In the genomic region with DNA sequence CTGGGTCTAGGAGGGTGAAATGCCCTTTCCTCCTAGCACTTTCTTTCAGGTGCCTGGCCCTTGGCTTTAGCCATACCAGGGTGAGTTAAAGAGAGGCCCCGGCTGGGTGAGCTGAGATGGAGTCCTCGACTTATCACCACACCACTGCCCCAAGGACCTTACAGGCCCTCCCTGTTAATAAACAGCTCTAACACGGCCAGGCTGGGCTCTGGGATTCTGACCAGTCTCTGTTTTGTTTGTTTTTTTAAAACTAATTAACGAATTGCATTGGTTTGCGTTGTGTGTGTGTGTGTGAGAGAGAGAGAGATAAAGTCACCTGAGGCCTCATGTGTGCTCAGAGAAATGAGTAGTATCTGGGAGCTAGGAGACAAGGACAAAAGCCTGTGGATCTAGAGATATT, we compare ENCODE assay signal across 24 cellular contexts. TPM values are rescaled to one million over a fixed set of nuclear protein-coding genes. Genes with fewer than 3 reads are reported as not detected.
DNase-seq lines count a peak whose midpoint lies in the region; ATAC-seq and TF ChIP-seq lines count a peak whose summit lies in the region.
"Had no signal": no experiment of that assay in that cellular context is flagged by ENCODE, and none has a peak within 500 bp of the region (broad histone marks: within the 10 kb centered on the region; RNA-seq: fewer than 3 reads in every experiment).

No MANE protein-coding gene starts in this region.

- H3K4me3 Mint-ChIP-seq in activated CD8-positive, alpha-beta T cell treated with anti-CD3 and anti-CD28 coated beads, Interleukin-2, amount 10 ng/mL, durations not matched to agents 7 days and 5 days, result no peak overlapping the region
- no peak overlapping the region for H3K4me3 Mint-ChIP-seq in activated CD8-positive, alpha-beta T cell treated with anti-CD3 and anti-CD28 coated beads for 36 hours
- H3K4me3 Mint-ChIP-seq in central memory CD8-positive, alpha-beta T cell, result no peak overlapping the region
- H3K4me3 Mint-ChIP-seq: activated CD4-positive, alpha-beta T cell treated with anti-CD3 and anti-CD28 coated beads for 36 hours; neural progenitor cell; T-cell had no signal

- POLR2A ChIA-PET in activated CD8-positive, alpha-beta T cell treated with anti-CD3 and anti-CD28 coated beads, Interleukin-2, amount 10 ng/mL, durations not matched to agents 7 days and 5 days (lab: Charles Lee), result interaction anchor here (1.1 kb wide), 1 partner anchor 34 kb away, joined by 3 read pairs; no protein-coding TSS in a partner anchor
- POLR2A ChIA-PET in activated CD8-positive, alpha-beta T cell treated with anti-CD3 and anti-CD28 coated beads for 36 hours (lab: Charles Lee), result no interaction called here

- H3K36me3 ChIP-seq in right lobe of liver (no peaks in the 10 kb centered on the region), subcutaneous abdominal adipose tissue (ENCODE audit: control insufficient read depth in 5 of 5, insufficient read depth in 5 of 5, low read length in 5 of 5) (no peaks in the 10 kb centered on the region), testis (ENCODE audit: low read depth, missing control alignments) (no peaks in the 10 kb centered on the region)
- H3K36me3 ChIP-seq: neural progenitor cell, tibial nerve had no signal

- no peak for ATAC-seq in activated CD8-positive, alpha-beta T cell treated with anti-CD3 and anti-CD28 coated beads, Interleukin-2, amount 10 ng/mL, durations not matched to agents 7 days and 5 days
- no peak for ATAC-seq in activated CD8-positive, alpha-beta T cell treated with anti-CD3 and anti-CD28 coated beads for 36 hours
- no peak for ATAC-seq in central memory CD8-positive, alpha-beta T cell (replicated peaks; ENCODE audit: extremely low read depth, poor library complexity, severe bottlenecking)
- peak; percentile 3 to 51 (median 47) for ATAC-seq in right lobe of liver
- ATAC-seq: activated CD4-positive, alpha-beta T cell treated with anti-CD3 and anti-CD28 coated beads for 36 hours; T-cell had no signal

- CTCF ChIA-PET in activated CD8-positive, alpha-beta T cell treated with anti-CD3 and anti-CD28 coated beads, Interleukin-2, amount 10 ng/mL, durations not matched to agents 7 days and 5 days (lab: Charles Lee), result no interaction called here
- CTCF ChIA-PET in activated CD8-positive, alpha-beta T cell treated with anti-CD3 and anti-CD28 coated beads for 36 hours (lab: Charles Lee), result interaction anchor here (1.3 kb wide), 2 partner anchors 92 to 392 kb away, joined by 4 read pairs; no protein-coding TSS in a partner anchor

- WGBS in right lobe of liver (ENCODE audit: insufficient coverage, low coverage, low lambda C conversion rate, missing lambda C conversion rate), result 33% methylated on average over 5 of the region's 5 CpGs
- 96% methylated on average over 5 of the region's 5 CpGs for WGBS in testis, 2 donors

- intact Hi-C loops in activated CD8-positive, alpha-beta T cell treated with anti-CD3 and anti-CD28 coated beads for 36 hours (cut with micrococcal nuclease), result no loop called here
- intact Hi-C loops in right lobe of liver (cut with DNase I), result loop anchor here in 1 of 2 donors (10.0 kb wide), 1 partner anchor 401 kb away; no protein-coding TSS in a partner anchor
- intact Hi-C loops in testis (cut with DNase I; ENCODE audit: low total_unique reads), result no loop called here

- peaks cover 20% of the 10 kb centered on the region for H3K36me3 Mint-ChIP-seq in activated CD8-positive, alpha-beta T cell treated with anti-CD3 and anti-CD28 coated beads, Interleukin-2, amount 10 ng/mL, durations not matched to agents 7 days and 5 days (ENCODE audit: low read depth)
- no peaks in the 10 kb centered on the region for H3K36me3 Mint-ChIP-seq in activated CD8-positive, alpha-beta T cell treated with anti-CD3 and anti-CD28 coated beads for 36 hours (ENCODE audit: low read depth)
- H3K36me3 Mint-ChIP-seq in central memory CD8-positive, alpha-beta T cell (ENCODE audit: insufficient read depth), result peaks cover 4% of the 10 kb centered on the region
- H3K36me3 Mint-ChIP-seq: neural progenitor cell, T-cell had no signal

- peaks cover 0 to 30% (median 5%) of the 10 kb centered on the region in 4 donors for H3K4me1 ChIP-seq in right lobe of liver
- peaks cover 12 to 45% (median 27%) of the 10 kb centered on the region in 5 donors for H3K4me1 ChIP-seq in subcutaneous abdominal adipose tissue (ENCODE audit: control insufficient read depth in 5 of 5, insufficient read depth in 5 of 5, low read length in 5 of 5)
- peaks cover 27% of the 10 kb centered on the region for H3K4me1 ChIP-seq in testis

- H3K27ac ChIP-seq in right lobe of liver, result peak overlapping the region in 2 of 3 donors; percentile 17 to 34
- peak overlapping the region; percentile 97 for H3K27ac ChIP-seq in subcutaneous abdominal adipose tissue (ENCODE audit: low read depth, low read length)
- H3K27ac ChIP-seq in testis, result no peak overlapping the region
- H3K27ac ChIP-seq: HL-60, neural progenitor cell had no signal

- H3K9me3 ChIP-seq in right lobe of liver (no peaks in the 10 kb centered on the region), subcutaneous abdominal adipose tissue (ENCODE audit: control insufficient read depth in 5 of 5, low read length in 5 of 5) (no peaks in the 10 kb centered on the region), testis (no peaks in the 10 kb centered on the region)
- H3K9me3 ChIP-seq: tibial nerve had no signal

- no peaks in the 10 kb centered on the region for H3K9me3 Mint-ChIP-seq in activated CD8-positive, alpha-beta T cell treated with anti-CD3 and anti-CD28 coated beads, Interleukin-2, amount 10 ng/mL, durations not matched to agents 7 days and 5 days (ENCODE audit: insufficient read depth)
- peaks cover 10% of the 10 kb centered on the region for H3K9me3 Mint-ChIP-seq in activated CD8-positive, alpha-beta T cell treated with anti-CD3 and anti-CD28 coated beads for 36 hours
- H3K9me3 Mint-ChIP-seq in central memory CD8-positive, alpha-beta T cell, result no peaks in the 10 kb centered on the region
- H3K9me3 Mint-ChIP-seq: T-cell had no signal

- no peak for TF ChIP-seq CTCF in activated CD8-positive, alpha-beta T cell treated with anti-CD3 and anti-CD28 coated beads for 36 hours (IDR thresholded peaks at IDR 0.05)
- no peak for TF ChIP-seq CTCF in right lobe of liver (IDR thresholded peaks at IDR 0.05)
- TF ChIP-seq CTCF in testis (IDR thresholded peaks at IDR 0.05), result no peak

- H3K4me3 ChIP-seq in right lobe of liver (no peak overlapping the region), subcutaneous abdominal adipose tissue (ENCODE audit: low read depth in 1 of 5, low read length in 5 of 5) (no peak overlapping the region), testis (no peak overlapping the region)
- H3K4me3 ChIP-seq: neural progenitor cell, tibial nerve had no signal

- H3K27me3 ChIP-seq in right lobe of liver (no peaks in the 10 kb centered on the region), subcutaneous abdominal adipose tissue (ENCODE audit: control insufficient read depth in 5 of 5, insufficient read depth in 4 of 5, low read length in 5 of 5) (no peaks in the 10 kb centered on the region), testis (no peaks in the 10 kb centered on the region)
- H3K27me3 ChIP-seq: neural progenitor cell, tibial nerve had no signal

- TF ChIP-seq POLR2A in right lobe of liver (IDR thresholded peaks at IDR 0.05), result no peak
- no peak for TF ChIP-seq POLR2A in testis (IDR thresholded peaks at IDR 0.05)

- DNase-seq in activated CD8-positive, alpha-beta T cell treated with anti-CD3 and anti-CD28 coated beads, Interleukin-2, amount 10 ng/mL, durations not matched to agents 7 days and 5 days, result no peak
- no peak for DNase-seq in activated CD8-positive, alpha-beta T cell treated with anti-CD3 and anti-CD28 coated beads for 36 hours
- DNase-seq in central memory CD8-positive, alpha-beta T cell (ENCODE audit: low spot score in 2 of 2), result no peak
- DNase-seq in right lobe of liver (no peak), NCI-H748 (lab: John Stamatoyannopoulos, UW; ENCODE audit: unreplicated experiment) (no peak), testis (no peak)
- DNase-seq in central memory CD4-positive, alpha-beta T cell, result no peak
- DNase-seq: 8988T; activated CD4-positive, alpha-beta T cell treated with anti-CD3 and anti-CD28 coated beads for 36 hours; AML-193; foreskin melanocyte; GOT3; MM.1S; NCI-H69; retina; SHP77; T-cell had no signal

- peak overlapping the region; percentile 3 for H3K27ac Mint-ChIP-seq in activated CD8-positive, alpha-beta T cell treated with anti-CD3 and anti-CD28 coated beads, Interleukin-2, amount 10 ng/mL, durations not matched to agents 7 days and 5 days
- H3K27ac Mint-ChIP-seq in activated CD8-positive, alpha-beta T cell treated with anti-CD3 and anti-CD28 coated beads for 36 hours, result no peak overlapping the region
- peak overlapping the region; percentile 49 for H3K27ac Mint-ChIP-seq in central memory CD8-positive, alpha-beta T cell (ENCODE audit: low read depth)
- H3K27ac Mint-ChIP-seq: activated CD4-positive, alpha-beta T cell treated with anti-CD3 and anti-CD28 coated beads for 36 hours; activated T-helper 2 cell treated with anti-CD3 and anti-CD28 coated beads, Interferon-gamma antibody, Interleukin-2, Interleukin-4, amounts not matched to agents 10 μg/mL and 5 μg/mL and 100 μg/mL, durations not matched to agents 14 hours and 24 hours and 36 hours; neural progenitor cell; T-cell had no signal

- no peak overlapping the region for H3K9ac ChIP-seq in subcutaneous abdominal adipose tissue (ENCODE audit: low read length in 5 of 5)
- H3K9ac ChIP-seq: neural progenitor cell had no signal

- no peaks in the 10 kb centered on the region for H3K27me3 Mint-ChIP-seq in activated CD8-positive, alpha-beta T cell treated with anti-CD3 and anti-CD28 coated beads, Interleukin-2, amount 10 ng/mL, durations not matched to agents 7 days and 5 days (ENCODE audit: low read depth)
- no peaks in the 10 kb centered on the region for H3K27me3 Mint-ChIP-seq in activated CD8-positive, alpha-beta T cell treated with anti-CD3 and anti-CD28 coated beads for 36 hours
- no peaks in the 10 kb centered on the region for H3K27me3 Mint-ChIP-seq in central memory CD8-positive, alpha-beta T cell
- H3K27me3 Mint-ChIP-seq: activated CD4-positive, alpha-beta T cell treated with anti-CD3 and anti-CD28 coated beads for 36 hours; T-cell had no signal

- peaks cover 48% of the 10 kb centered on the region for H3K4me1 Mint-ChIP-seq in activated CD8-positive, alpha-beta T cell treated with anti-CD3 and anti-CD28 coated beads, Interleukin-2, amount 10 ng/mL, durations not matched to agents 7 days and 5 days (ENCODE audit: low read depth)
- H3K4me1 Mint-ChIP-seq in activated CD8-positive, alpha-beta T cell treated with anti-CD3 and anti-CD28 coated beads for 36 hours (ENCODE audit: low read depth), result peaks cover 31% of the 10 kb centered on the region
- H3K4me1 Mint-ChIP-seq in central memory CD8-positive, alpha-beta T cell, result peaks cover 42% of the 10 kb centered on the region

RNA-seq across cellular contexts. Expression of a gene that starts 14.3 kb away (rescaled TPM):
- not detected for total RNA-seq in activated CD8-positive, alpha-beta T cell treated with anti-CD3 and anti-CD28 coated beads, Interleukin-2, amount 10 ng/mL, durations not matched to agents 7 days and 5 days
- not detected for total RNA-seq in activated CD8-positive, alpha-beta T cell treated with anti-CD3 and anti-CD28 coated beads for 36 hours
- total RNA-seq in right lobe of liver, result under 1 TPM in 4 of 6 experiments, not detected in 2; 0.42 to 0.80 (median 0.58) TPM
- 1 to 10 TPM; 7.6 to 7.9 TPM for total RNA-seq in testis
- polyA plus RNA-seq in testis (ENCODE audit: insufficient read depth, low read depth, low replicate concordance), result 19.3 TPM
- total RNA-seq: activated CD4-positive, alpha-beta T cell treated with anti-CD3 and anti-CD28 coated beads for 36 hours; activated T-helper 2 cell treated with anti-CD3 and anti-CD28 coated beads, Interferon-gamma antibody, Interleukin-2, Interleukin-4, amounts not matched to agents 10 μg/mL and 5 μg/mL and 100 μg/mL, durations not matched to agents 14 hours and 24 hours and 36 hours; kidney epithelial cell; mononuclear cell; T-cell had no signal

RNA-seq across cellular contexts. Expression of a gene that starts 30.2 kb away (rescaled TPM):
- under 1 TPM; 0.29 to 0.73 TPM for total RNA-seq in activated CD8-positive, alpha-beta T cell treated with anti-CD3 and anti-CD28 coated beads, Interleukin-2, amount 10 ng/mL, durations not matched to agents 7 days and 5 days
- total RNA-seq in activated CD8-positive, alpha-beta T cell treated with anti-CD3 and anti-CD28 coated beads for 36 hours, result not detected
- total RNA-seq in right lobe of liver, result 1 to 10 TPM; 2.2 to 8.0 (median 4.8) TPM
- total RNA-seq in testis, result 10 to 100 TPM in 1 of 2 donors, 1 to 10 TPM in 1; 6.9 to 10.3 TPM
- 7.6 TPM for polyA plus RNA-seq in testis (ENCODE audit: insufficient read depth, low read depth, low replicate concordance)
- total RNA-seq: activated T-helper 2 cell treated with anti-CD3 and anti-CD28 coated beads, Interferon-gamma antibody, Interleukin-2, Interleukin-4, amounts not matched to agents 10 μg/mL and 5 μg/mL and 100 μg/mL, durations not matched to agents 14 hours and 24 hours and 36 hours had no signal

RNA-seq across cellular contexts. Expression of a gene that starts 34.4 kb away (rescaled TPM):
- total RNA-seq in activated CD8-positive, alpha-beta T cell treated with anti-CD3 and anti-CD28 coated beads, Interleukin-2, amount 10 ng/mL, durations not matched to agents 7 days and 5 days, result 100 to 1,000 TPM; 133 to 138 TPM
- 100 to 1,000 TPM; 103 TPM for total RNA-seq in activated CD8-positive, alpha-beta T cell treated with anti-CD3 and anti-CD28 coated beads for 36 hours
- total RNA-seq in right lobe of liver (10 to 100 TPM; 27.5 to 50.4 (median 32.9) TPM), testis (10 to 100 TPM; 74.6 to 99.8 TPM)
- polyA plus RNA-seq in testis (ENCODE audit: insufficient read depth, low read depth, low replicate concordance), result 85.8 TPM

Comparison
In these comparisons a context has a peak if more than half of its experiments do, and no peak if none do; other contexts are left out.
1. ATAC-seq: peak in right lobe of liver (4 of 4); none in activated CD8-positive, alpha-beta T cell treated with anti-CD3 and anti-CD28 coated beads, Interleukin-2, amount 10 ng/mL, durations not matched to agents 7 days and 5 days (single experiment), activated CD8-positive, alpha-beta T cell treated with anti-CD3 and anti-CD28 coated beads for 36 hours (single experiment) and central memory CD8-positive, alpha-beta T cell (single experiment).
2. H3K27ac ChIP-seq: peak in right lobe of liver (2 of 3) and subcutaneous abdominal adipose tissue (single experiment); none in testis (0 of 2).
3. RNA of a gene that starts 14.3 kb away (total RNA-seq): 7.6 to 7.9 TPM in testis; 0.42 to 0.80 TPM in right lobe of liver, not detected in activated CD8-positive, alpha-beta T cell treated with anti-CD3 and anti-CD28 coated beads for 36 hours and not detected in activated CD8-positive, alpha-beta T cell treated with anti-CD3 and anti-CD28 coated beads, Interleukin-2, amount 10 ng/mL, durations not matched to agents 7 days and 5 days; every median in the first group is over 4 times any median in the second.